ENCODE assay signal across 2 cellular contexts in the genomic region with DNA sequence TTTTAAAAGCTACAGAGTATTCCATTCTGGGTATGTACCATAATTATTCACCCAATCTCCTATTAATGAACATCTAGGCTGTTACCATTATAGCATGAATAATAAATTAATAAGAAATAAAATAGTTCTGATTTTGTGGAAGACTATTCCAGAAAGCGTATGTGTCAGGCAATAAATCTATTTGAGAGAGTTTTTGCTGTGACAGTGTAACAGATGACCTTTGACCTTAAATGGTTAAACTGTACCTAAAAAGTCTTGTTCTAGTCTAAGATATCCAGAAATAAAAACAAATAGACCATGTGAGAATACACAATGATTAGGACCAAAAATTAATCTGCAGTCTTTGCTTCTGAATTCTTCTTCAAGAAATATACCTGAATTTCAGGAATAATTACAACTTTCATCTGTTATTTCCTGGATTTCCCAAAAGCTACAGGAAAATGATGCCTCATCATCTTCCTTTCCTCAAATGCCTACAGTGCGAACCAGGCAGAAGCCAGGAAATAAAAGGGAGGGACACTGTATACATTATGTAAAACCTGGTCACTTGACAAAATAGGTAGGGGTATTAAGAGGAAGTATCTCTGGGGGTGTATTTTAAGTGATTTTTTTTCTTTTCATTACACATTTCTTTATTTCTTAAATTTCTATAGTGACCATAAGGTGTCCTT.
TF ChIP-seq lines count a peak whose summit lies in the region.

No MANE protein-coding gene starts in this region.

TF ChIP-seq in GM12878, 131 proteins besides CTCF, POLR2A, EP300 and RAD21:
- no peak for TF ChIP-seq NBN (IDR thresholded peaks at IDR 0.05)
- TF ChIP-seq NR2C1 (IDR thresholded peaks at IDR 0.05): peak; percentile 64
- TF ChIP-seq NR2F1 (conservative IDR thresholded peaks at IDR 0.05): peak; percentile 47; the same call in 1 of the 2 replicates
TF ChIP-seq in GM12878: peak in this region for 2.

TF ChIP-seq in HepG2, 621 proteins besides CTCF, POLR2A, EP300 and RAD21:
- no peak for TF ChIP-seq RXRB (CRISPR knock-in tag; IDR thresholded peaks at IDR 0.05; ENCODE audit: borderline replicate concordance)
- no peak for TF ChIP-seq ZNF773 (CRISPR knock-in tag; IDR thresholded peaks at IDR 0.05; ENCODE audit: borderline replicate concordance)
- no peak for TF ChIP-seq ZSCAN22 (CRISPR knock-in tag; IDR thresholded peaks at IDR 0.05)
- TF ChIP-seq REL (CRISPR knock-in tag; conservative IDR thresholded peaks at IDR 0.05): no peak
- TF ChIP-seq MAFK (conservative IDR thresholded peaks at IDR 0.05 in 1 of 2, IDR thresholded peaks at IDR 0.05 in 1 of 2; ENCODE audit: low read length in 2 of 2): peak; percentile 8 to 14; a peak in 2 of 4 replicates
- TF ChIP-seq NCOR1 (IDR thresholded peaks at IDR 0.05; ENCODE audit: borderline replicate concordance, low read length): 0 out of 2 replicates have a peak, but pooled peaks have one; percentile 5
- no peak for TF ChIP-seq ZNF207 (IDR thresholded peaks at IDR 0.05; ENCODE audit: borderline replicate concordance)
- TF ChIP-seq PHF21A (CRISPR knock-in tag; IDR thresholded peaks at IDR 0.05): no peak
- TF ChIP-seq TOE1 (CRISPR knock-in tag; IDR thresholded peaks at IDR 0.05): no peak
- TF ChIP-seq FOSL1 (CRISPR knock-in tag; IDR thresholded peaks at IDR 0.05; ENCODE audit: borderline replicate concordance): no peak
- no peak for TF ChIP-seq NRL (CRISPR knock-in tag; IDR thresholded peaks at IDR 0.05; ENCODE audit: borderline replicate concordance)
- TF ChIP-seq ERF (CRISPR knock-in tag; IDR thresholded peaks at IDR 0.05): no peak
- TF ChIP-seq, protein P1, sequence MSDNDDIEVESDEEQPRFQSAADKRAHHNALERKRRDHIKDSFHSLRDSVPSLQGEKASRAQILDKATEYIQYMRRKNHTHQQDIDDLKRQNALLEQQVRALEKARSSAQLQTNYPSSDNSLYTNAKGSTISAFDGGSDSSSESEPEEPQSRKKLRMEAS (IDR thresholded peaks at IDR 0.05): no peak
- TF ChIP-seq HOXA3 (CRISPR knock-in tag; IDR thresholded peaks at IDR 0.05): no peak
- TF ChIP-seq ZNF230 (CRISPR knock-in tag; IDR thresholded peaks at IDR 0.05): no peak
- TF ChIP-seq SKI (IDR thresholded peaks at IDR 0.05; ENCODE audit: partially characterized antibody): no peak
- TF ChIP-seq MEF2D (CRISPR knock-in tag; IDR thresholded peaks at IDR 0.05): no peak
- no peak for TF ChIP-seq NFATC3 (CRISPR knock-in tag; IDR thresholded peaks at IDR 0.05)
- no peak for TF ChIP-seq NFRKB (IDR thresholded peaks at IDR 0.05)
- TF ChIP-seq BRD4 (CRISPR knock-in tag; IDR thresholded peaks at IDR 0.05): no peak
- no peak for TF ChIP-seq RAD51 (IDR thresholded peaks at IDR 0.05; ENCODE audit: borderline replicate concordance)
- no peak for TF ChIP-seq FOXO4 (CRISPR knock-in tag; conservative IDR thresholded peaks at IDR 0.05)
- peak; percentile 81 for TF ChIP-seq NR2F6 (IDR thresholded peaks at IDR 0.05)
- peak; percentile 66 for TF ChIP-seq NR2F6 (CRISPR knock-in tag; IDR thresholded peaks at IDR 0.05)
- TF ChIP-seq TFAP4 (IDR thresholded peaks at IDR 0.05; ENCODE audit: borderline replicate concordance, low read depth): no peak
- no peak for TF ChIP-seq IRX3 (CRISPR knock-in tag; IDR thresholded peaks at IDR 0.05; ENCODE audit: borderline replicate concordance, low read depth)
- TF ChIP-seq ZBTB38 (CRISPR knock-in tag; IDR thresholded peaks at IDR 0.05): no peak
- peak; percentile 57; the same call in 1 of the 2 replicates for TF ChIP-seq NR2C2 (CRISPR knock-in tag; IDR thresholded peaks at IDR 0.05; ENCODE audit: borderline replicate concordance)
- no peak for TF ChIP-seq ZNF816 (CRISPR knock-in tag; IDR thresholded peaks at IDR 0.05; ENCODE audit: borderline replicate concordance)
- TF ChIP-seq ZFP91 (CRISPR knock-in tag; IDR thresholded peaks at IDR 0.05; ENCODE audit: borderline replicate concordance): no peak
- no peak for TF ChIP-seq BCL6 (CRISPR knock-in tag; IDR thresholded peaks at IDR 0.05)
- TF ChIP-seq ZBTB44 (CRISPR knock-in tag; IDR thresholded peaks at IDR 0.05): no peak
- TF ChIP-seq ZNF761 (CRISPR knock-in tag; conservative IDR thresholded peaks at IDR 0.05): no peak
- TF ChIP-seq, protein P2, sequence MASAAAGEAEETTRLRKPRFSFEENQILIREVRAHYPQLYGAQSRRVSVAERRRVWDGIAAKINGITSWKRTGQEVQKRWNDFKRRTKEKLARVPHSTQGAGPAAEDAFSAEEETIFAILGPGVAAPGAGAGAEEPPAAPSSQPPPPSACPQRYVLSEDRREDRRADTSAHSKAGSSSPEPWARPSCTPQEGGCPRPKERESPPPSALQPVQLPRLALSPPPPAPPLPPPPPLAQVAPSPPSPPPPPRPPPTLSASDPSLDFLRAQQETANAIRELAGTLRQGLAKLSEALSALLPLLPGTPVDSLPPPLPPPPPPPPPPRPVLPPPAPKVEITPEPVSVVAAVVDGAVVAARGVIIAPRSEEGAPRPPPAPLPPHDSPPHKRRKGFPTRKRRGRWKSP (CRISPR knock-in tag; IDR thresholded peaks at IDR 0.05): no peak
- TF ChIP-seq NR2F1 (CRISPR knock-in tag; IDR thresholded peaks at IDR 0.05): peak in 1 of 2 experiments; percentile 40; a peak in 1 of 4 replicates
- no peak for TF ChIP-seq ZFP36L1 (CRISPR knock-in tag; IDR thresholded peaks at IDR 0.05)
- no peak for TF ChIP-seq ZNF263 (CRISPR knock-in tag; IDR thresholded peaks at IDR 0.05)
- no peak for TF ChIP-seq FOXA3 (CRISPR knock-in tag; IDR thresholded peaks at IDR 0.05)
